ENCODE assay signal across 3 cellular contexts in genomic region chr12:78711954-78712353, GRCh38.
TF ChIP-seq lines count a peak whose summit lies in the region.

No MANE protein-coding gene starts in this region.

TF ChIP-seq in SK-N-SH, 30 proteins besides CTCF, POLR2A, EP300 and RAD21 (continues in another document):
- TF ChIP-seq REST (IDR thresholded peaks at IDR 0.05; ENCODE audit: low read depth, low read length) (no peak), MXI1 (IDR thresholded peaks at IDR 0.05; ENCODE audit: low read depth, low read length) (no peak), TCF12 (IDR thresholded peaks at IDR 0.05) (no peak), YY1 (IDR thresholded peaks at IDR 0.05; ENCODE audit: low read depth) (no peak), FOSL2 (IDR thresholded peaks at IDR 0.05; ENCODE audit: borderline replicate concordance, low read depth) (no peak), ELF1 (IDR thresholded peaks at IDR 0.05) (no peak), RXRA (IDR thresholded peaks at IDR 0.05; ENCODE audit: borderline replicate concordance, low read depth) (no peak), GABPA (IDR thresholded peaks at IDR 0.05; ENCODE audit: low read depth) (no peak), PBX3 (IDR thresholded peaks at IDR 0.05) (no peak), MAX (IDR thresholded peaks at IDR 0.05; ENCODE audit: low read depth) (no peak), USF2 (IDR thresholded peaks at IDR 0.05; ENCODE audit: borderline replicate concordance, low read depth, low read length) (no peak), TAF1 (IDR thresholded peaks at IDR 0.05; ENCODE audit: borderline replicate concordance, low read depth, low read length) (no peak), TEAD4 (IDR thresholded peaks at IDR 0.05; ENCODE audit: borderline replicate concordance, insufficient read depth) (no peak), MEF2A (IDR thresholded peaks at IDR 0.05; ENCODE audit: borderline replicate concordance, low read depth) (no peak), SMC3 (IDR thresholded peaks at IDR 0.05; ENCODE audit: low read depth, low read length) (no peak), GATA2 (CRISPR knock-in tag; IDR thresholded peaks at IDR 0.05) (no peak)

TF ChIP-seq in SK-N-SH treated with all-trans-retinoic acid at 6 μM for 48 hours, 23 proteins besides CTCF, POLR2A, EP300 and RAD21 (continues in another document):
- no peak for TF ChIP-seq PATZ1 (CRISPR knock-in tag; IDR thresholded peaks at IDR 0.05; ENCODE audit: borderline replicate concordance)
- TF ChIP-seq BACH2 (CRISPR knock-in tag; IDR thresholded peaks at IDR 0.05; ENCODE audit: borderline replicate concordance) = no peak
- no peak for TF ChIP-seq GLIS3 (CRISPR knock-in tag; IDR thresholded peaks at IDR 0.05)
- no peak for TF ChIP-seq TSHZ2 (CRISPR knock-in tag; IDR thresholded peaks at IDR 0.05)
- TF ChIP-seq ZFP30 (CRISPR knock-in tag; IDR thresholded peaks at IDR 0.05) = no peak
- no peak for TF ChIP-seq TOX (CRISPR knock-in tag; IDR thresholded peaks at IDR 0.05; ENCODE audit: borderline replicate concordance)
- no peak for TF ChIP-seq CSRNP3 (CRISPR knock-in tag; IDR thresholded peaks at IDR 0.05)
- TF ChIP-seq OSR1 (CRISPR knock-in tag; IDR thresholded peaks at IDR 0.05) = no peak
- no peak for TF ChIP-seq POU6F1 (CRISPR knock-in tag; IDR thresholded peaks at IDR 0.05; ENCODE audit: borderline replicate concordance, low read depth)
- no peak for TF ChIP-seq RARB (CRISPR knock-in tag; IDR thresholded peaks at IDR 0.05)
- no peak for TF ChIP-seq PPARA (CRISPR knock-in tag; IDR thresholded peaks at IDR 0.05; ENCODE audit: borderline replicate concordance)
- no peak for TF ChIP-seq ZNF70 (CRISPR knock-in tag; IDR thresholded peaks at IDR 0.05)
- TF ChIP-seq CREB5 (CRISPR knock-in tag; IDR thresholded peaks at IDR 0.05; ENCODE audit: low read depth) = no peak
- no peak for TF ChIP-seq TCF4 (CRISPR knock-in tag; IDR thresholded peaks at IDR 0.05; ENCODE audit: borderline replicate concordance)

TF ChIP-seq in IMR-90, 13 proteins besides CTCF, POLR2A, EP300 and RAD21:
- TF ChIP-seq FOS (IDR thresholded peaks at IDR 0.05; ENCODE audit: low read depth, low read length) (no peak), CHD1 (IDR thresholded peaks at IDR 0.05; ENCODE audit: low read depth, low read length) (no peak), RCOR1 (IDR thresholded peaks at IDR 0.05; ENCODE audit: insufficient replicate concordance, low read length) (no peak), MAZ (IDR thresholded peaks at IDR 0.05; ENCODE audit: borderline replicate concordance, low read depth, low read length) (no peak), RFX5 (IDR thresholded peaks at IDR 0.05; ENCODE audit: low read depth, low read length) (no peak), BHLHE40 (IDR thresholded peaks at IDR 0.05; ENCODE audit: low read depth, low read length) (no peak), NFE2L2 (IDR thresholded peaks at IDR 0.05; ENCODE audit: low read depth, low read length) (no peak), MAFK (IDR thresholded peaks at IDR 0.05; ENCODE audit: low read depth, low read length) (no peak), CEBPB (IDR thresholded peaks at IDR 0.05; ENCODE audit: low read depth, low read length) (no peak)
